14 cellular contexts compared by ENCODE assay signal in the genomic region with DNA sequence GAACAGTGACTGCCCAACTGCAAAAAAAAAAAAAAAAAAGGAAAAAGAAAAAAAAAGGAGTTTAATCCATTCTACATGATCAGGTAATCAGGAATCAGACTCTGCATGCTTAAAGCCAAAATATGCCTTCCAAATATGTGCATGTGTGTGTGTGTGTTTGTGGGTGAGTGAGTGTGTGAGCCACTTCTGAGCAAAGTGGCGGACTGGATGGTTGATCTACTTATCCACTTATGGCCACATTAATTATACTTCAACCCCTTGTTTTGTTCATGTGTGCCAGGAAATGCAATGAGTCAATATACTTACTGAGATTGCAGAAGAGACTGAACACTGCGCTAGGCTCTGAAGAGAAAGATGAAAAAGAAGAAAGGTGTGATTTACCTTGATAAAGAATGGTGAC.
A peak's percentile ranks its signal among the peaks of the same experiment; 100 is the strongest.
DNase-seq lines count a peak whose midpoint lies in the region; ATAC-seq and TF ChIP-seq lines count a peak whose summit lies in the region.
"Had no signal": no experiment of that assay in that cellular context is flagged by ENCODE, and none has a peak within 500 bp of the region (broad histone marks: within the 10 kb centered on the region; RNA-seq: fewer than 3 reads in every experiment).

No MANE protein-coding gene starts in this region.

- DNase-seq in NCI-H1092 treated with DMSO at 0.1 percent for 48 hours (lab: John Stamatoyannopoulos, UW) (peak; percentile 52), NCI-H2029 (lab: John Stamatoyannopoulos, UW) (peak; percentile 48), NCI-H510A treated with DMSO at 0.1 percent for 48 hours (lab: John Stamatoyannopoulos, UW) (peak; percentile 47), left lung (peak in 1 of 2 donors; percentile 35), HEK293T (ENCODE audit: extremely low spot score) (no peak), amygdala (lab: John Stamatoyannopoulos, UW) (no peak), AG08396 (ENCODE audit: low spot score) (no peak)
- DNase-seq: NCI-H146, NCI-H524 treated with DMSO at 0.1 percent for 48 hours, SW 1271 had no signal

- peak; percentile 93 for ATAC-seq in left lung
- no peak for ATAC-seq in GM21529 (IDR thresholded peaks at IDR 0.05; ENCODE audit: unreplicated experiment)
- ATAC-seq: A549 had no signal

- CTCF ChIA-PET in HEK293T (lab: Yijun Ruan, JAX): no interaction called here

- no peaks in the 10 kb centered on the region for H3K4me1 ChIP-seq in left lung
- H3K4me1 ChIP-seq: A549 had no signal

- intact Hi-C loops in left lung (cut with DNase I): no loop called here

- peaks cover 0 to 5% of the 10 kb centered on the region in 2 donors for H3K9me3 ChIP-seq in left lung
- H3K9me3 ChIP-seq: A549 had no signal

- no peak overlapping the region for H3K4me3 ChIP-seq in left lung
- H3K4me3 ChIP-seq: A549 had no signal

- no peaks in the 10 kb centered on the region for H3K36me3 ChIP-seq in left lung

- TF ChIP-seq CTCF in left lung (IDR thresholded peaks at IDR 0.05): no peak

- H3K27ac ChIP-seq in left lung: no peak overlapping the region
- H3K27ac ChIP-seq: A549, C4-2B, KMS-11 had no signal

- H3K27me3 ChIP-seq in left lung: no peaks in the 10 kb centered on the region

- POLR2A ChIA-PET in HEK293T (lab: Yijun Ruan, JAX): no interaction called here

TF ChIP-seq in HEK293T, 16 proteins besides CTCF, POLR2A, EP300 and RAD21:
- TF ChIP-seq SUZ12 (IDR thresholded peaks at IDR 0.05) (no peak), HDGF (IDR thresholded peaks at IDR 0.05; ENCODE audit: borderline replicate concordance) (no peak), ZNF384 (IDR thresholded peaks at IDR 0.05) (no peak), CTBP1 (IDR thresholded peaks at IDR 0.05; ENCODE audit: borderline replicate concordance) (no peak), LEF1 (IDR thresholded peaks at IDR 0.05; ENCODE audit: borderline replicate concordance) (no peak), ARNT (IDR thresholded peaks at IDR 0.05) (no peak), FOXM1 (IDR thresholded peaks at IDR 0.05; ENCODE audit: borderline replicate concordance) (no peak), NFRKB (IDR thresholded peaks at IDR 0.05) (no peak), FOXK2 (IDR thresholded peaks at IDR 0.05) (no peak), ELF4 (IDR thresholded peaks at IDR 0.05) (no peak), FOXA1 (IDR thresholded peaks at IDR 0.05) (no peak), L3MBTL2 (conservative IDR thresholded peaks at IDR 0.05) (no peak), BHLHE40 (IDR thresholded peaks at IDR 0.05; ENCODE audit: borderline replicate concordance) (no peak), SP1 (IDR thresholded peaks at IDR 0.05) (no peak), TARDBP (IDR thresholded peaks at IDR 0.05) (no peak)
- TF ChIP-seq, protein P1, sequence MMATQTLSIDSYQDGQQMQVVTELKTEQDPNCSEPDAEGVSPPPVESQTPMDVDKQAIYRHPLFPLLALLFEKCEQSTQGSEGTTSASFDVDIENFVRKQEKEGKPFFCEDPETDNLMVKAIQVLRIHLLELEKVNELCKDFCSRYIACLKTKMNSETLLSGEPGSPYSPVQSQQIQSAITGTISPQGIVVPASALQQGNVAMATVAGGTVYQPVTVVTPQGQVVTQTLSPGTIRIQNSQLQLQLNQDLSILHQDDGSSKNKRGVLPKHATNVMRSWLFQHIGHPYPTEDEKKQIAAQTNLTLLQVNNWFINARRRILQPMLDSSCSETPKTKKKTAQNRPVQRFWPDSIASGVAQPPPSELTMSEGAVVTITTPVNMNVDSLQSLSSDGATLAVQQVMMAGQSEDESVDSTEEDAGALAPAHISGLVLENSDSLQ (IDR thresholded peaks at IDR 0.05): no peak

Comparison
In these comparisons a context has a peak if more than half of its experiments do, and no peak if none do; other contexts are left out.
1. DNase-seq: peak in NCI-H1092 treated with DMSO at 0.1 percent for 48 hours (single experiment), NCI-H2029 (single experiment) and NCI-H510A treated with DMSO at 0.1 percent for 48 hours (single experiment); none in HEK293T (single experiment), amygdala (0 of 56) and AG08396 (single experiment).